12 cellular contexts compared by ENCODE assay signal in the genomic region with DNA sequence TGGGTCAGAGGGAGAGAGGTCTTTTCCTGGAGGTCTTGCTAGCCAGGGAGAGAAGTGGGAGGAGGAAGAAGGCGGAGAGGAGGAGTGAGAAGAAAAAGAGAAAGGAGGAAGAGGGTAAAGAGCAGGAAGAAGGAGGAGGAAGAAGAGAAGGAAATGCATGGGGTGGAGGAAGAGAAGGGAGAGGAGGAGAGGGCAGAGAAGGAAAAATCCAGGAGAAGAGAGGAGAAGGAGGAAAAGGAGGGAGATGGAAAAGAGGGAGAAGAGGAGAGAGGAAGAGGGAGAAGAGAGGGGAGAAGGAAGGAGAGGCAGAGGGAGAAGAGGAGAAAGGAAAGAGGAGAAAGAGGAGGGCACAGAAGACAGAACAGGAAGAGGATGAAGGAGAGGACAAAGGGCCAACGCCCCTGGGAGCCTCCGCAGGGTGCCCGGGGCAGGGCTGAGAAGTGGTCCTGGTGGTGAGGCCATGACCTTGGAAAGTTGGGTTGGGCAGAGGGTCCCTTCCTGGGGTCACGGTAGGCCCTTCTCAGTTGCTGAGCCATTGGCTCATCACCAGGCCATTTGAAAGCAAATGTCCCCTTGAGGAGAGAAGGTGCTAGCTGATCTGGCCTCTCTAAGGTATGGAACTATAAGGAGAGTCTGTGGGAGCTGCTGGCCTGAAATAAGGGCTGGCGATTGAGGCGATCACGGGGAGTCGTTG. TPM values are rescaled to one million over a fixed set of nuclear protein-coding genes. Genes with fewer than 3 reads are reported as not detected.
A peak's percentile ranks its signal among the peaks of the same experiment; 100 is the strongest.
DNase-seq lines count a peak whose midpoint lies in the region; ATAC-seq and TF ChIP-seq lines count a peak whose summit lies in the region.
"Had no signal": no experiment of that assay in that cellular context is flagged by ENCODE, and none has a peak within 500 bp of the region (broad histone marks: within the 10 kb centered on the region; RNA-seq: fewer than 3 reads in every experiment).

No MANE protein-coding gene starts in this region.

- H3K36me3 Mint-ChIP-seq in activated naive CD8-positive, alpha-beta T cell: no peaks in the 10 kb centered on the region

- peaks cover 15% of the 10 kb centered on the region for H3K27me3 Mint-ChIP-seq in activated naive CD8-positive, alpha-beta T cell

- H3K36me3 ChIP-seq in cardiac muscle cell (no peaks in the 10 kb centered on the region), kidney epithelial cell (ENCODE audit: control insufficient read depth, insufficient read depth, low read length) (no peaks in the 10 kb centered on the region), tibial artery (no peaks in the 10 kb centered on the region)

- peaks cover 36% of the 10 kb centered on the region for H3K4me1 ChIP-seq in cardiac muscle cell (ENCODE audit: low read depth)
- peaks cover 0 to 72% (median 47%) of the 10 kb centered on the region in 4 donors for H3K4me1 ChIP-seq in tibial artery

- peaks cover 11% of the 10 kb centered on the region for H3K4me1 Mint-ChIP-seq in activated naive CD8-positive, alpha-beta T cell (ENCODE audit: low read depth)

- H3K27ac Mint-ChIP-seq in activated naive CD8-positive, alpha-beta T cell: no peak overlapping the region

- H3K9me3 Mint-ChIP-seq in activated naive CD8-positive, alpha-beta T cell (ENCODE audit: low read depth): no peaks in the 10 kb centered on the region

- TF ChIP-seq CTCF in cardiac muscle cell (IDR thresholded peaks at IDR 0.05; ENCODE audit: low read depth, low read length): no peak
- TF ChIP-seq CTCF in kidney epithelial cell (IDR thresholded peaks at IDR 0.05; ENCODE audit: insufficient read depth, low read length, poor library complexity, severe bottlenecking): no peak
- TF ChIP-seq CTCF in tibial artery (IDR thresholded peaks at IDR 0.05): no peak

- H3K4me3 Mint-ChIP-seq in activated naive CD8-positive, alpha-beta T cell: peak overlapping the region; percentile 85

- H3K9me3 ChIP-seq in cardiac muscle cell (ENCODE audit: low read depth) (no peaks in the 10 kb centered on the region), tibial artery (no peaks in the 10 kb centered on the region)

- H3K27me3 ChIP-seq in cardiac muscle cell: no peaks in the 10 kb centered on the region
- H3K27me3 ChIP-seq in kidney epithelial cell (ENCODE audit: control insufficient read depth, insufficient read depth, low read length): peaks cover 2% of the 10 kb centered on the region
- no peaks in the 10 kb centered on the region for H3K27me3 ChIP-seq in tibial artery

- DNase-seq in cardiac muscle cell (ENCODE audit: low read depth in 1 of 2, low spot score in 1 of 2): no peak
- DNase-seq in Right ventricle myocardium superior: no peak
- DNase-seq in kidney epithelial cell (ENCODE audit: low read depth): no peak
- DNase-seq in tibial artery: no peak
- no peak for DNase-seq in amniotic stem cell (lab: John Stamatoyannopoulos, UW)
- DNase-seq in stimulated activated CD4-positive, alpha-beta T cell treated with anti-CD3 and anti-CD28 coated beads, Interleukin-2, amount 100 ng/mL, for 24 hours: no peak

- H3K4me3 ChIP-seq in cardiac muscle cell (peak overlapping the region; percentile 47), kidney epithelial cell (ENCODE audit: low read depth, low read length) (peak overlapping the region; percentile 33), tibial artery (peak overlapping the region; percentile 54 to 58)

- ATAC-seq in Right ventricle myocardium superior (ENCODE audit: poor library complexity) (no peak), GM21576 (IDR thresholded peaks at IDR 0.05; ENCODE audit: unreplicated experiment) (no peak)

- H3K27ac ChIP-seq in cardiac muscle cell (no peak overlapping the region), tibial artery (peak overlapping the region in 1 of 2 donors; percentile 10)
- H3K27ac ChIP-seq: SK-N-MC had no signal

- intact Hi-C loops in Right ventricle myocardium superior (cut with DNase I) (no loop called here), tibial artery (cut with DNase I; ENCODE audit: low total_unique reads) (no loop called here)

RNA-seq across cellular contexts. Expression of gene SEMA3F, which starts 1.2 kb away (rescaled TPM):
- 21.0 and 27.6 TPM in 2 replicates for total RNA-seq in cardiac muscle cell
- 20.0 and 21.8 TPM in 2 replicates for polyA plus RNA-seq in cardiac muscle cell
- total RNA-seq in Right ventricle myocardium superior: 10.8 TPM
- 79.8 and 85.4 TPM in 2 replicates for total RNA-seq in kidney epithelial cell

RNA-seq across cellular contexts. Expression of gene GNAT1, which starts 37.5 kb away (rescaled TPM):
- total RNA-seq in cardiac muscle cell (not detected in 2 replicates), Right ventricle myocardium superior (not detected), kidney epithelial cell (not detected in 2 replicates)
- polyA plus RNA-seq in cardiac muscle cell: not detected in 2 replicates
- total RNA-seq: M059J, temporal lobe had no signal
- polyA plus RNA-seq: BJ had no signal

RNA-seq across cellular contexts. Expression of gene SLC38A3, which starts 51.1 kb away (rescaled TPM):
- total RNA-seq in cardiac muscle cell (9.5 and 14.7 TPM in 2 replicates), Right ventricle myocardium superior (10.6 TPM), kidney epithelial cell (0.13 and 0.48 TPM in 2 replicates)
- polyA plus RNA-seq in cardiac muscle cell: 13.4 and 18.5 TPM in 2 replicates
